Comparison of ENCODE assay signal across 16 cellular contexts in genomic region chr2:165803123-165803760, GRCh38. TPM values are rescaled to one million over a fixed set of nuclear protein-coding genes. Genes with fewer than 3 reads are reported as not detected.
DNase-seq lines count a peak whose midpoint lies in the region; TF ChIP-seq lines count a peak whose summit lies in the region.
"Had no signal": no experiment of that assay in that cellular context is flagged by ENCODE, and none has a peak within 500 bp of the region (broad histone marks: within the 10 kb centered on the region; RNA-seq: fewer than 3 reads in every experiment).

No MANE protein-coding gene starts in this region.

- H3K36me3 ChIP-seq in brain microvascular endothelial cell (replicated peaks) (no peaks in the 10 kb centered on the region), prostate gland (no peaks in the 10 kb centered on the region)
- H3K36me3 ChIP-seq: thyroid gland had no signal

- POLR2A ChIA-PET in RWPE1 (lab: Yijun Ruan, JAX; ENCODE audit: low non-redundant PET) = interaction anchor here (1.0 kb wide), 1 partner anchor 9 kb away, joined by 3 read pairs; the partner anchor contains the start of gene GALNT3

- no peaks in the 10 kb centered on the region for H3K4me1 ChIP-seq in prostate gland (replicated peaks)
- H3K4me1 ChIP-seq: parathyroid adenoma, thyroid gland had no signal

- intact Hi-C loops in prostate gland (cut with DNase I) = no loop called here

- no peaks in the 10 kb centered on the region for H3K9me3 ChIP-seq in prostate gland
- H3K9me3 ChIP-seq: thyroid gland had no signal

- 53% methylated on average over 4 of the region's 4 CpGs for WGBS in prostate gland

- in situ Hi-C loops in brain microvascular endothelial cell (cut with HindIII; ENCODE audit: low pct_ligation_motif_present, low sequenced_read_pairs) = no loop called here

- H3K27ac ChIP-seq in brain microvascular endothelial cell = no peak overlapping the region
- no peak overlapping the region for H3K27ac ChIP-seq in prostate gland
- H3K27ac ChIP-seq in RWPE1 = no peak overlapping the region
- H3K27ac ChIP-seq: parathyroid adenoma, thyroid gland had no signal

- H3K4me3 ChIP-seq in brain microvascular endothelial cell (ENCODE audit: low read depth, low read length) = no peak overlapping the region
- H3K4me3 ChIP-seq in prostate gland = no peak overlapping the region
- H3K4me3 ChIP-seq: smooth muscle cell, thyroid gland had no signal

- CTCF ChIA-PET in RWPE1 (lab: Yijun Ruan, JAX) = interaction anchor here (0.7 kb wide), 1 partner anchor 39 kb away, joined by 5 read pairs; no protein-coding TSS in a partner anchor

- DNase-seq in H4 (ENCODE audit: low spot score) (peak; percentile 10), NCI-H526 (lab: John Stamatoyannopoulos, UW) (peak; percentile 2 to 15), brain microvascular endothelial cell (peak; percentile 92), prostate gland (ENCODE audit: low spot score) (peak; percentile 24), NCI-H748 treated with DMSO at 0.1 percent for 48 hours (lab: John Stamatoyannopoulos, UW) (no peak), RWPE1 (ENCODE audit: low spot score) (no peak)
- no peak for DNase-seq in stimulated activated CD4-positive, alpha-beta T cell treated with anti-CD3 and anti-CD28 coated beads, Interleukin-4, amount 100 ng/mL, for 1 hour
- DNase-seq: activated CD4-positive, alpha-beta T cell treated with anti-CD3 and anti-CD28 coated beads, Interleukin-2, amount 50 U/mL, for 48 hours; activated T-cell treated with anti-CD3 and anti-CD28 coated beads, Interleukin-2, amount 50 U/mL, for 24 hours; DMS 273 treated with DMSO at 0.1 percent for 48 hours; effector memory CD4-positive, alpha-beta T cell; naive B cell; NCI-H510A; thyroid gland had no signal

- TF ChIP-seq POLR2A in prostate gland (IDR thresholded peaks at IDR 0.05) = no peak

- TF ChIP-seq CTCF in brain microvascular endothelial cell (IDR thresholded peaks at IDR 0.05; ENCODE audit: low read depth, low read length, missing control alignments) (no peak), prostate gland (IDR thresholded peaks at IDR 0.05) (no peak), RWPE1 (conservative IDR thresholded peaks at IDR 0.05; ENCODE audit: low read depth) (no peak)

- no peaks in the 10 kb centered on the region for H3K27me3 ChIP-seq in brain microvascular endothelial cell (replicated peaks)
- H3K27me3 ChIP-seq in prostate gland (replicated peaks; ENCODE audit: insufficient read depth) = no peaks in the 10 kb centered on the region
- H3K27me3 ChIP-seq: thyroid gland had no signal

RNA-seq across cellular contexts. Expression of gene GALNT3, which starts 9.2 kb away (rescaled TPM):
- 0.23 TPM in 1 of 2 replicates, not detected in the other for total RNA-seq in H4 (2014; rRNA removed; shearing (Covaris generic))
- 10 to 100 TPM; 24.5 to 69.9 TPM for total RNA-seq in prostate gland

Comparison
In these comparisons a context has a peak if more than half of its experiments do, and no peak if none do; other contexts are left out.
1. DNase-seq: peak in H4 (single experiment), NCI-H526 (2 of 2), brain microvascular endothelial cell (single experiment) and prostate gland (single experiment); none in NCI-H748 treated with DMSO at 0.1 percent for 48 hours (single experiment), RWPE1 (single experiment) and stimulated activated CD4-positive, alpha-beta T cell treated with anti-CD3 and anti-CD28 coated beads, Interleukin-4, amount 100 ng/mL, for 1 hour (single experiment).
2. RNA of gene GALNT3, which starts 9.2 kb away (total RNA-seq): 24.5 to 69.9 TPM in prostate gland; 0.23 TPM in H4; every median in the first group is over 10 times any median in the second.